Comparison of ENCODE assay signal across 2 cellular contexts in genomic region chr9:124462739-124463138, GRCh38.
TF ChIP-seq lines count a peak whose summit lies in the region.

No MANE protein-coding gene starts in this region.

TF ChIP-seq in HEK293, 187 proteins besides CTCF, POLR2A, EP300 and RAD21:
- TF ChIP-seq ZNF132 (tag by site-specific recombination; IDR thresholded peaks at IDR 0.05; ENCODE audit: borderline replicate concordance) (no peak), ZNF549 (tag by site-specific recombination; IDR thresholded peaks at IDR 0.05) (no peak), ZNF596 (tag by site-specific recombination; IDR thresholded peaks at IDR 0.05) (no peak), ZNF366 (tag by site-specific recombination; conservative IDR thresholded peaks at IDR 0.05) (peak; percentile 80), PRDM1 (tag by site-specific recombination; IDR thresholded peaks at IDR 0.05) (peak; percentile 61), OVOL3 (tag by site-specific recombination; IDR thresholded peaks at IDR 0.05) (no peak), ZNF514 (tag by site-specific recombination; IDR thresholded peaks at IDR 0.05) (no peak), ZNF140 (tag by site-specific recombination; IDR thresholded peaks at IDR 0.05) (no peak), TCF7L2 (IDR thresholded peaks at IDR 0.05; ENCODE audit: borderline replicate concordance, low read depth, low read length) (no peak)

TF ChIP-seq in K562, 482 proteins besides CTCF, POLR2A, EP300 and RAD21:
- TF ChIP-seq TFAP4 (CRISPR knock-in tag; IDR thresholded peaks at IDR 0.05; ENCODE audit: borderline replicate concordance) (no peak), MXI1 (IDR thresholded peaks at IDR 0.05; ENCODE audit: low read depth, low read length) (no peak), BRF1 (IDR thresholded peaks at IDR 0.05; ENCODE audit: borderline replicate concordance, extremely low read depth, insufficient read length) (no peak), ILK (tag; IDR thresholded peaks at IDR 0.05; ENCODE audit: borderline replicate concordance, low read depth) (no peak), RBM17 (IDR thresholded peaks at IDR 0.05; ENCODE audit: borderline replicate concordance, low read depth, low read length) (no peak), PHB (CRISPR knock-in tag; IDR thresholded peaks at IDR 0.05) (no peak), OTX1 (CRISPR knock-in tag; IDR thresholded peaks at IDR 0.05) (0 out of 2 replicates have a peak, but pooled peaks have one; percentile 18), TGIF2 (CRISPR knock-in tag; IDR thresholded peaks at IDR 0.05) (no peak)
